ENCODE assay signal across 17 cellular contexts in genomic region chr18:65057439-65058083, GRCh38.
DNase-seq lines count a peak whose midpoint lies in the region; ATAC-seq and TF ChIP-seq lines count a peak whose summit lies in the region.
"Had no signal": no experiment of that assay in that cellular context is flagged by ENCODE, and none has a peak within 500 bp of the region (broad histone marks: within the 10 kb centered on the region; RNA-seq: fewer than 3 reads in every experiment).

No MANE protein-coding gene starts in this region.

- H3K36me3 ChIP-seq in A673 (ENCODE audit: insufficient read depth, low read length, poor library complexity, severe bottlenecking), result no peaks in the 10 kb centered on the region
- H3K36me3 ChIP-seq in Panc1 (ENCODE audit: control insufficient read depth, insufficient read depth, low read length), result no peaks in the 10 kb centered on the region
- H3K36me3 ChIP-seq in right atrium auricular region, result no peaks in the 10 kb centered on the region
- no peaks in the 10 kb centered on the region for H3K36me3 ChIP-seq in testis (ENCODE audit: low read depth, missing control alignments)
- H3K36me3 ChIP-seq: brain microvascular endothelial cell, tibial artery had no signal

- POLR2A ChIA-PET in A673 (lab: Charles Lee; ENCODE audit: low non-redundant PET) (no interaction called here), Panc1 (lab: Charles Lee) (no interaction called here)

- DNase-seq in A673 (ENCODE audit: low spot score), result peak; percentile 45
- DNase-seq in LoVo (ENCODE audit: low spot score), result peak; percentile 12
- DNase-seq in Panc1 (ENCODE audit: low read depth, low spot score), result no peak
- no peak for DNase-seq in right atrium auricular region (ENCODE audit: low spot score)
- no peak for DNase-seq in omental fat pad (ENCODE audit: low spot score)
- DNase-seq in NCI-H2171 (lab: John Stamatoyannopoulos, UW), result no peak
- DNase-seq in testis, result no peak
- no peak for DNase-seq in NCI-H82 (lab: John Stamatoyannopoulos, UW)
- DNase-seq: activated CD4-positive, CD25-positive, alpha-beta regulatory T cell; brain microvascular endothelial cell; CD4-positive, alpha-beta memory T cell; H9; IMR-90; NCI-H526; stimulated activated CD4-positive, alpha-beta T cell treated with anti-CD3 and anti-CD28 coated beads, Interleukin-12 subunit alpha, Interleukin-12 subunit beta, amount 100 ng/mL, for 4 hours; T-helper 1 cell; tibial artery had no signal

- no peak overlapping the region for H3K27ac ChIP-seq in A673 (ENCODE audit: low read depth, low read length, poor library complexity, severe bottlenecking)
- no peak overlapping the region for H3K27ac ChIP-seq in Panc1 (ENCODE audit: low read length)
- peak overlapping the region in 1 of 2 donors; percentile 23 for H3K27ac ChIP-seq in right atrium auricular region
- no peak overlapping the region for H3K27ac ChIP-seq in testis
- H3K27ac ChIP-seq: brain microvascular endothelial cell, tibial artery had no signal

- H3K9me3 ChIP-seq in A673 (ENCODE audit: low read depth, low read length, poor library complexity, severe bottlenecking) (no peaks in the 10 kb centered on the region), Panc1 (ENCODE audit: control insufficient read depth, insufficient read depth, low read depth, low read length) (no peaks in the 10 kb centered on the region), right atrium auricular region (no peaks in the 10 kb centered on the region), testis (no peaks in the 10 kb centered on the region)
- H3K9me3 ChIP-seq: tibial artery had no signal

- H3K4me1 ChIP-seq in A673 (ENCODE audit: insufficient read depth, low read length, poor library complexity, severe bottlenecking) (no peaks in the 10 kb centered on the region), Panc1 (ENCODE audit: control insufficient read depth, insufficient read depth, low read length) (no peaks in the 10 kb centered on the region), right atrium auricular region (no peaks in the 10 kb centered on the region), testis (no peaks in the 10 kb centered on the region)
- H3K4me1 ChIP-seq: tibial artery had no signal

- peak overlapping the region; percentile 29 for H3K4me3 ChIP-seq in A673 (ENCODE audit: low read depth, low read length, poor library complexity, severe bottlenecking)
- H3K4me3 ChIP-seq in Panc1 (ENCODE audit: low read depth in 2 of 2, low read length in 2 of 2), result peak overlapping the region; percentile 4 to 9; a peak in 2 of 4 replicates
- peak overlapping the region; percentile 9 to 19 for H3K4me3 ChIP-seq in right atrium auricular region
- H3K4me3 ChIP-seq in testis, result no peak overlapping the region
- H3K4me3 ChIP-seq: tibial artery had no signal

- in situ Hi-C loops in Panc1 (cut with HindIII; ENCODE audit: low pct_unique_long_range_greater_than_20kb, low sequenced_read_pairs), result no loop called here

- WGBS in testis, 2 donors, result 69 to 77% methylated on average over 9 of the region's 9 CpGs

- BruUV-seq in A673 (replicated peaks; lab: Mats Ljungman, UMichigan) (no TSS peak), Panc1 (replicated peaks; lab: Mats Ljungman, UMichigan) (no TSS peak)

- no peaks in the 10 kb centered on the region for H3K27me3 ChIP-seq in A673 (replicated peaks; ENCODE audit: insufficient read depth, low read depth, low read length, poor library complexity)
- no peaks in the 10 kb centered on the region for H3K27me3 ChIP-seq in Panc1 (ENCODE audit: control insufficient read depth, insufficient read depth, low read length)
- H3K27me3 ChIP-seq in right atrium auricular region, result no peaks in the 10 kb centered on the region
- H3K27me3 ChIP-seq in testis, result no peaks in the 10 kb centered on the region
- H3K27me3 ChIP-seq: brain microvascular endothelial cell, tibial artery had no signal

- CTCF ChIA-PET in A673 (lab: Charles Lee), result no interaction called here
- CTCF ChIA-PET in Panc1 (lab: Charles Lee), result no interaction called here

- ATAC-seq in Panc1 (no peak), omental fat pad (ENCODE audit: low FRiP score) (no peak)

- intact Hi-C loops in A673 (cut with micrococcal nuclease; ENCODE audit: unreplicated experiment), result no loop called here
- intact Hi-C loops in Panc1 (cut with micrococcal nuclease; ENCODE audit: unreplicated experiment), result no loop called here
- intact Hi-C loops in testis (cut with DNase I; ENCODE audit: low total_unique reads), result no loop called here

- TF ChIP-seq POLR2A in testis (IDR thresholded peaks at IDR 0.05), result no peak

- TF ChIP-seq CTCF in A673 (conservative IDR thresholded peaks at IDR 0.05; ENCODE audit: low read depth, low read length) (no peak), Panc1 (IDR thresholded peaks at IDR 0.05) (no peak), right atrium auricular region (IDR thresholded peaks at IDR 0.05) (no peak), omental fat pad (IDR thresholded peaks at IDR 0.05) (no peak), testis (IDR thresholded peaks at IDR 0.05) (no peak)

Comparison
In these comparisons a context has a peak if more than half of its experiments do, and no peak if none do; other contexts are left out.
1. DNase-seq: peak in A673 (single experiment) and LoVo (single experiment); none in Panc1 (single experiment), right atrium auricular region (single experiment), omental fat pad (single experiment), NCI-H2171 (single experiment), testis (single experiment) and NCI-H82 (single experiment).
2. H3K4me3 ChIP-seq: peak in A673 (single experiment), Panc1 (2 of 2) and right atrium auricular region (2 of 2); none in testis (0 of 2).